ENCODE assay signal across 1 cellular context in the genomic region with DNA sequence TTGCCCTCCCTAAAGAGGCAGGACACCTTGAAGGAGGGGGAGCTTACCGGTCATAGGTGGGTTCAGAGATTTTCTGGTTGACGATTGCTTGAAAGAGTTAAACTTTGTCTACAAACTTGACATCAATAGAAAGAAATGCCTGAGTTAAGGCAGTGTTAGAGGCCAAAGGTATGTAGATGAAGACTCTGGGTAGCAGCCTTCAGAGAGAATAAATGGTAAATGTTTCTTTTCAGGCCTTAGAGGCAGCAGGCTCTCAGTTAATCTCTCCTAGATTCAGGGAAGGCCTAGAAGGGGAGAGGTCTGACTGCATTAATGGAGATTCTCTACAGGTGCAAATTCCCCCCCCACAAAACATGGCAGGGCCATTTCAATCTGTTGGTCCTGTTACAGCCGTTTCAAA.
TF ChIP-seq lines count a peak whose summit lies in the region.

No MANE protein-coding gene starts in this region.

TF ChIP-seq in GM12878, 131 proteins besides CTCF, POLR2A, EP300 and RAD21:
- no peak for TF ChIP-seq CREB1 (IDR thresholded peaks at IDR 0.05; ENCODE audit: low read depth)
- no peak for TF ChIP-seq MYC (IDR thresholded peaks at IDR 0.05; ENCODE audit: insufficient read depth, insufficient read length, insufficient replicate concordance, low read length, severe bottlenecking)
- no peak for TF ChIP-seq SMAD5 (IDR thresholded peaks at IDR 0.05; ENCODE audit: low read depth)
- TF ChIP-seq, protein P1, sequence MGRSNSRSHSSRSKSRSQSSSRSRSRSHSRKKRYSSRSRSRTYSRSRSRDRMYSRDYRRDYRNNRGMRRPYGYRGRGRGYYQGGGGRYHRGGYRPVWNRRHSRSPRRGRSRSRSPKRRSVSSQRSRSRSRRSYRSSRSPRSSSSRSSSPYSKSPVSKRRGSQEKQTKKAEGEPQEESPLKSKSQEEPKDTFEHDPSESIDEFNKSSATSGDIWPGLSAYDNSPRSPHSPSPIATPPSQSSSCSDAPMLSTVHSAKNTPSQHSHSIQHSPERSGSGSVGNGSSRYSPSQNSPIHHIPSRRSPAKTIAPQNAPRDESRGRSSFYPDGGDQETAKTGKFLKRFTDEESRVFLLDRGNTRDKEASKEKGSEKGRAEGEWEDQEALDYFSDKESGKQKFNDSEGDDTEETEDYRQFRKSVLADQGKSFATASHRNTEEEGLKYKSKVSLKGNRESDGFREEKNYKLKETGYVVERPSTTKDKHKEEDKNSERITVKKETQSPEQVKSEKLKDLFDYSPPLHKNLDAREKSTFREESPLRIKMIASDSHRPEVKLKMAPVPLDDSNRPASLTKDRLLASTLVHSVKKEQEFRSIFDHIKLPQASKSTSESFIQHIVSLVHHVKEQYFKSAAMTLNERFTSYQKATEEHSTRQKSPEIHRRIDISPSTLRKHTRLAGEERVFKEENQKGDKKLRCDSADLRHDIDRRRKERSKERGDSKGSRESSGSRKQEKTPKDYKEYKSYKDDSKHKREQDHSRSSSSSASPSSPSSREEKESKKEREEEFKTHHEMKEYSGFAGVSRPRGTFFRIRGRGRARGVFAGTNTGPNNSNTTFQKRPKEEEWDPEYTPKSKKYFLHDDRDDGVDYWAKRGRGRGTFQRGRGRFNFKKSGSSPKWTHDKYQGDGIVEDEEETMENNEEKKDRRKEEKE (IDR thresholded peaks at IDR 0.05) = no peak
- TF ChIP-seq, protein P2, sequence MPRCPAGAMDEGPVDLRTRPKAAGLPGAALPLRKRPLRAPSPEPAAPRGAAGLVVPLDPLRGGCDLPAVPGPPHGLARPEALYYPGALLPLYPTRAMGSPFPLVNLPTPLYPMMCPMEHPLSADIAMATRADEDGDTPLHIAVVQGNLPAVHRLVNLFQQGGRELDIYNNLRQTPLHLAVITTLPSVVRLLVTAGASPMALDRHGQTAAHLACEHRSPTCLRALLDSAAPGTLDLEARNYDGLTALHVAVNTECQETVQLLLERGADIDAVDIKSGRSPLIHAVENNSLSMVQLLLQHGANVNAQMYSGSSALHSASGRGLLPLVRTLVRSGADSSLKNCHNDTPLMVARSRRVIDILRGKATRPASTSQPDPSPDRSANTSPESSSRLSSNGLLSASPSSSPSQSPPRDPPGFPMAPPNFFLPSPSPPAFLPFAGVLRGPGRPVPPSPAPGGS (IDR thresholded peaks at IDR 0.05; ENCODE audit: borderline replicate concordance, insufficient read depth, low read depth, low read length, poor library complexity, severe bottlenecking) = no peak
- TF ChIP-seq, protein P3, sequence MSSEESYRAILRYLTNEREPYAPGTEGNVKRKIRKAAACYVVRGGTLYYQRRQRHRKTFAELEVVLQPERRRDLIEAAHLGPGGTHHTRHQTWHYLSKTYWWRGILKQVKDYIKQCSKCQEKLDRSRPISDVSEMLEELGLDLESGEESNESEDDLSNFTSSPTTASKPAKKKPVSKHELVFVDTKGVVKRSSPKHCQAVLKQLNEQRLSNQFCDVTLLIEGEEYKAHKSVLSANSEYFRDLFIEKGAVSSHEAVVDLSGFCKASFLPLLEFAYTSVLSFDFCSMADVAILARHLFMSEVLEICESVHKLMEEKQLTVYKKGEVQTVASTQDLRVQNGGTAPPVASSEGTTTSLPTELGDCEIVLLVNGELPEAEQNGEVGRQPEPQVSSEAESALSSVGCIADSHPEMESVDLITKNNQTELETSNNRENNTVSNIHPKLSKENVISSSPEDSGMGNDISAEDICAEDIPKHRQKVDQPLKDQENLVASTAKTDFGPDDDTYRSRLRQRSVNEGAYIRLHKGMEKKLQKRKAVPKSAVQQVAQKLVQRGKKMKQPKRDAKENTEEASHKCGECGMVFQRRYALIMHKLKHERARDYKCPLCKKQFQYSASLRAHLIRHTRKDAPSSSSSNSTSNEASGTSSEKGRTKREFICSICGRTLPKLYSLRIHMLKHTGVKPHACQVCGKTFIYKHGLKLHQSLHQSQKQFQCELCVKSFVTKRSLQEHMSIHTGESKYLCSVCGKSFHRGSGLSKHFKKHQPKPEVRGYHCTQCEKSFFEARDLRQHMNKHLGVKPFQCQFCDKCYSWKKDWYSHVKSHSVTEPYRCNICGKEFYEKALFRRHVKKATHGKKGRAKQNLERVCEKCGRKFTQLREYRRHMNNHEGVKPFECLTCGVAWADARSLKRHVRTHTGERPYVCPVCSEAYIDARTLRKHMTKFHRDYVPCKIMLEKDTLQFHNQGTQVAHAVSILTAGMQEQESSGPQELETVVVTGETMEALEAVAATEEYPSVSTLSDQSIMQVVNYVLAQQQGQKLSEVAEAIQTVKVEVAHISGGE (CRISPR knock-in tag; IDR thresholded peaks at IDR 0.05) = no peak
- no peak for TF ChIP-seq DPF2 (IDR thresholded peaks at IDR 0.05)
- no peak for TF ChIP-seq FOS (IDR thresholded peaks at IDR 0.05; ENCODE audit: borderline replicate concordance, extremely low read depth, insufficient read length)
- TF ChIP-seq LARP7 (IDR thresholded peaks at IDR 0.05) = no peak
